ENCODE assay signal across 8 cellular contexts in the genomic region with DNA sequence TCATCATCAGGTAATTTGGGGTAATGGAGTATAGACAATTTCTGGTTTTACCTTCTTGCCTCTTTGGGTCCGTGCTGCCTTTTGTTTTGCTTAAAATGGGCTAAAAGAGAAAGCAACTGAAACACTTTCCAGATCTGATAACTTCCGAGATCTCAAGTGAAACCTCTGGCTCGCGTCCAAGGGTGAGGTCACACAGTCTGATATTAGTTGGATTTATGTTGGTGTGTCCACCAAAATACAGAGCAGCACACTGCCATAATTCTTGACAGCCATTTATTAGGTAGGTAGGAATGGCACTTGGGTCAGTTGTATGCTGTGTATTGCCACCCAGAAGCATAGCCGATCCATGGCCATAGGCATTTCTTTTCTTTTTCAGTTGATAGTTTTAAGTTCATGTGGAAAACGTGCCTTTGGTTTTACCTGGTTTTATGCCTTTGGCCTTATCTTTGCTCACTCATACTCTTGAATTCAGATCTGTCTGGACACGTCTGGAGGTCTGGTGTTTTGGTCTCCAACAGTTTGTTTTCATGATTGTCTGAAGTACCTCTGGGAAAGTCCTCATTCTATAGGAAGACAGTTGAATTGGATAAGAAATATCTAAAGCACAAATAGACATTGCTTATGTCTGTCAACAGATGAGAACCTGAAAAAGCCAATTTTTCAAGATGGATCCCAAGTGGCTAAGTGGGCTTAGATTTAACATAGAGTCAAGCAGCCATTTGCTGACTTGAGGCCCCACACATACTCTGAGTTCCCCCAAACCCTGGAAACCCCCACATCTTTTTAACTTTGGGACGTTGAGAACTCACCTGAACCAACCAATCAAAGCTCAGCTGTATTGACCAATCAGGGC.
A peak's percentile ranks its signal among the peaks of the same experiment; 100 is the strongest.
DNase-seq lines count a peak whose midpoint lies in the region; ATAC-seq and TF ChIP-seq lines count a peak whose summit lies in the region.

No MANE protein-coding gene starts in this region.

- ATAC-seq in GM21825 (IDR thresholded peaks at IDR 0.05; ENCODE audit: unreplicated experiment) = no peak

- H3K4me1 ChIP-seq in fibroblast of lung (ENCODE audit: control insufficient read depth, extremely low read depth, insufficient read depth, low read length) = peaks cover 7% of the 10 kb centered on the region

- H3K79me2 ChIP-seq in fibroblast of lung (ENCODE audit: control insufficient read depth, insufficient read depth, low read length) = no peaks in the 10 kb centered on the region

- peak overlapping the region; percentile 9; the same call in 1 of the 2 replicates for H3K27ac ChIP-seq in VCaP
- H3K27ac ChIP-seq in fibroblast of lung (ENCODE audit: insufficient read depth, low read length) = no peak overlapping the region

- H2AFZ ChIP-seq in fibroblast of lung (ENCODE audit: low read length) = no peak overlapping the region

- H3K9me3 ChIP-seq in fibroblast of lung (ENCODE audit: control insufficient read depth, insufficient read depth, low read depth, low read length) = no peaks in the 10 kb centered on the region

- DNase-seq in HT-29 (ENCODE audit: low spot score) = peak; percentile 22
- DNase-seq in fibroblast of lung (ENCODE audit: low read depth in 2 of 2) = peak; percentile 18 to 52
- peak; percentile 18 to 29 for DNase-seq in stimulated activated CD4-positive, alpha-beta T cell treated with anti-CD3 and anti-CD28 coated beads, Interleukin-2, amount 100 ng/mL, for 48 hours
- no peak for DNase-seq in cerebellar nuclear complex (lab: John Stamatoyannopoulos, UW)
- no peak for DNase-seq in NK-92 (lab: John Stamatoyannopoulos, UW; ENCODE audit: unreplicated experiment)
- DNase-seq in NCI-H82 treated with DMSO at 0.1 percent for 48 hours (lab: John Stamatoyannopoulos, UW; ENCODE audit: unreplicated experiment) = no peak

- H4K20me1 ChIP-seq in fibroblast of lung (ENCODE audit: control insufficient read depth, extremely low read depth, insufficient read depth, low read length) = no peaks in the 10 kb centered on the region

- no peaks in the 10 kb centered on the region for H3K36me3 ChIP-seq in fibroblast of lung (ENCODE audit: control insufficient read depth, insufficient read depth, low read length)

- no peaks in the 10 kb centered on the region for H3K27me3 ChIP-seq in fibroblast of lung (ENCODE audit: control insufficient read depth, insufficient read depth, low read length)

- H3K9ac ChIP-seq in fibroblast of lung (ENCODE audit: insufficient read depth, low read length) = no peak overlapping the region

- no peak overlapping the region for H3K4me3 ChIP-seq in fibroblast of lung (replicated peaks in 1 of 4; ENCODE audit: control extremely low read depth in 1 of 4, insufficient read depth in 1 of 4, low read depth in 3 of 4, low read length in 4 of 4)

- no peak for TF ChIP-seq CTCF in VCaP (conservative IDR thresholded peaks at IDR 0.05)
- no peak for TF ChIP-seq CTCF in fibroblast of lung (conservative IDR thresholded peaks at IDR 0.05 in 1 of 2, IDR thresholded peaks at IDR 0.05 in 1 of 2; ENCODE audit: low read depth in 1 of 2, low read length in 2 of 2)

- no peak overlapping the region for H3K4me2 ChIP-seq in fibroblast of lung (ENCODE audit: extremely low read depth, insufficient read depth, low read length)

Comparison
In these comparisons a context has a peak if more than half of its experiments do, and no peak if none do; other contexts are left out.
1. DNase-seq: peak in HT-29 (single experiment), fibroblast of lung (2 of 2) and stimulated activated CD4-positive, alpha-beta T cell treated with anti-CD3 and anti-CD28 coated beads, Interleukin-2, amount 100 ng/mL, for 48 hours (2 of 2); none in cerebellar nuclear complex (0 of 2), NK-92 (single experiment) and NCI-H82 treated with DMSO at 0.1 percent for 48 hours (single experiment).